17 cellular contexts compared by ENCODE assay signal in genomic region chr3:150631515-150632221, GRCh38. TPM values are rescaled to one million over a fixed set of nuclear protein-coding genes. Genes with fewer than 3 reads are reported as not detected.
DNase-seq lines count a peak whose midpoint lies in the region; ATAC-seq, FAIRE-seq and TF ChIP-seq lines count a peak whose summit lies in the region.
"Had no signal": no experiment of that assay in that cellular context is flagged by ENCODE, and none has a peak within 500 bp of the region (broad histone marks: within the 10 kb centered on the region; RNA-seq: fewer than 3 reads in every experiment).

No MANE protein-coding gene starts in this region.

- H3K9me2 ChIP-seq in GM23338 (ENCODE audit: insufficient read depth), result no peaks in the 10 kb centered on the region

- H3K9me1 ChIP-seq in K562 (ENCODE audit: control insufficient read depth, insufficient read depth, low read length), result no peaks in the 10 kb centered on the region

- WGBS in K562 (ENCODE audit: insufficient coverage, low coverage, missing lambda C conversion rate), result 41% methylated on average over 7 of the region's 7 CpGs
- 93 to 95% methylated on average over 7 of the region's 7 CpGs for WGBS in thyroid gland, 2 donors

- ATAC-seq in natural killer cell, result no peak
- ATAC-seq in natural killer cell treated with Interleukin-12 subunit alpha and Interleukin-12 subunit beta and Interleukin-15 and Interleukin-18, amount 100 ng/mL, for 72 hours, result no peak
- no peak for ATAC-seq in GM23338
- peak; percentile 66 for ATAC-seq in K562
- ATAC-seq in GM21529 (IDR thresholded peaks at IDR 0.05; ENCODE audit: unreplicated experiment), result no peak
- ATAC-seq: SK-N-SH treated with all-trans-retinoic acid at 6 μM for 48 hours had no signal

- DNase-seq in natural killer cell (no peak), GM23338 (ENCODE audit: low spot score) (no peak), K562 (ENCODE audit: extremely low read depth in 1 of 4, low spot score in 3 of 4) (peak in 2 of 4 experiments; percentile 29 to 54), NCI-H2196 treated with DMSO at 0.1 percent for 48 hours (lab: John Stamatoyannopoulos, UW; ENCODE audit: unreplicated experiment) (no peak), thyroid gland (no peak)
- no peak for DNase-seq in natural killer cell treated with Interleukin-12 subunit alpha and Interleukin-12 subunit beta and Interleukin-15 and Interleukin-18, amount 100 ng/mL, for 72 hours (ENCODE audit: low spot score)
- DNase-seq: DMS79 treated with DMSO at 0.1 percent for 48 hours, GM23248, HCEC 1CT, NCI-H1105, NCI-H2081 treated with DMSO at 0.1 percent for 48 hours, NCI-H510A, NCI-H82, SHP77 treated with DMSO at 0.1 percent for 48 hours had no signal

- peaks cover 5% of the 10 kb centered on the region; the same call in 1 of the 2 replicates for H3K36me3 ChIP-seq in GM23338 (ENCODE audit: insufficient read depth)
- H3K36me3 ChIP-seq in K562 (ENCODE audit: control insufficient read depth, insufficient read depth, low read length), result peaks cover 38% of the 10 kb centered on the region
- H3K36me3 ChIP-seq in thyroid gland, result peaks cover 0 to 12% of the 10 kb centered on the region in 2 donors

- H3K36me3 Mint-ChIP-seq in natural killer cell (peaks cover 2% of the 10 kb centered on the region), GM23338 (ENCODE audit: low read depth) (peaks cover 26% of the 10 kb centered on the region)
- H3K36me3 Mint-ChIP-seq in natural killer cell treated with Interleukin-12 subunit alpha and Interleukin-12 subunit beta and Interleukin-15 and Interleukin-18, amount 100 ng/mL, for 72 hours, result peaks cover 8% of the 10 kb centered on the region

- no peak for TF ChIP-seq CTCF in natural killer cell (IDR thresholded peaks at IDR 0.05)
- TF ChIP-seq CTCF in GM23338 (conservative IDR thresholded peaks at IDR 0.05; ENCODE audit: low read depth in 2 of 2), result no peak
- TF ChIP-seq CTCF in K562 (IDR thresholded peaks at IDR 0.05 in 2 of 3, conservative IDR thresholded peaks at IDR 0.05 in 1 of 3; ENCODE audit: insufficient read depth in 2 of 3, low read depth in 1 of 3, low read length in 3 of 3), result no peak
- TF ChIP-seq CTCF in thyroid gland (IDR thresholded peaks at IDR 0.05), result no peak

- H4K20me1 ChIP-seq in GM23338 (replicated peaks; ENCODE audit: insufficient read depth) (no peaks in the 10 kb centered on the region), K562 (replicated peaks; ENCODE audit: control insufficient read depth, insufficient read depth, low read length) (no peaks in the 10 kb centered on the region)

- H3K79me2 ChIP-seq in GM23338 (replicated peaks; ENCODE audit: insufficient read depth) (no peaks in the 10 kb centered on the region), K562 (ENCODE audit: control insufficient read depth, insufficient read depth, low read length) (no peaks in the 10 kb centered on the region)

- H3K27me3 Mint-ChIP-seq in natural killer cell (ENCODE audit: low read depth in 2 of 2), result no peaks in the 10 kb centered on the region
- no peaks in the 10 kb centered on the region for H3K27me3 Mint-ChIP-seq in natural killer cell treated with Interleukin-12 subunit alpha and Interleukin-12 subunit beta and Interleukin-15 and Interleukin-18, amount 100 ng/mL, for 72 hours
- H3K27me3 Mint-ChIP-seq in GM23338 (ENCODE audit: insufficient read depth, low read depth, poor library complexity), result peaks cover 2% of the 10 kb centered on the region

- H3K4me3 Mint-ChIP-seq in natural killer cell (no peak overlapping the region), GM23338 (no peak overlapping the region)
- H3K4me3 Mint-ChIP-seq in natural killer cell treated with Interleukin-12 subunit alpha and Interleukin-12 subunit beta and Interleukin-15 and Interleukin-18, amount 100 ng/mL, for 72 hours, result no peak overlapping the region

- H3K9me3 Mint-ChIP-seq in natural killer cell (no peaks in the 10 kb centered on the region), GM23338 (no peaks in the 10 kb centered on the region)
- H3K9me3 Mint-ChIP-seq in natural killer cell treated with Interleukin-12 subunit alpha and Interleukin-12 subunit beta and Interleukin-15 and Interleukin-18, amount 100 ng/mL, for 72 hours, result no peaks in the 10 kb centered on the region

- POLR2A ChIA-PET in K562 (lab: Yijun Ruan, JAX), result interaction anchor here (0.6 to 1.4 kb wide), 4 partner anchors 12 to 87 kb away, joined by 4 read pairs; no protein-coding TSS in a partner anchor

- H3K27ac ChIP-seq in GM23338 (ENCODE audit: low read depth) (0 out of 2 replicates have a peak overlapping the region, but pooled peaks have one; percentile 45), K562 (ENCODE audit: extremely low read depth, low read depth, low read length) (no peak overlapping the region), thyroid gland (no peak overlapping the region)
- H3K27ac ChIP-seq: BLaER1 treated with 17β-estradiol and CSF1 and Interleukin-3, amounts not matched to agents 10 nM and 100 nM; GM23248 had no signal

- FAIRE-seq in K562 (lab: Jason Lieb, UNC), result peak; percentile 59

- in situ Hi-C loops in K562 (cut with MboI), result no loop called here

- H3K4me1 Mint-ChIP-seq in natural killer cell (peaks cover 35 to 39% of the 10 kb centered on the region in 2 donors), GM23338 (peaks cover 13% of the 10 kb centered on the region)
- peaks cover 29 to 30% of the 10 kb centered on the region in 2 donors for H3K4me1 Mint-ChIP-seq in natural killer cell treated with Interleukin-12 subunit alpha and Interleukin-12 subunit beta and Interleukin-15 and Interleukin-18, amount 100 ng/mL, for 72 hours (ENCODE audit: low read depth in 2 of 2)

- TF ChIP-seq POLR2A in K562 (conservative IDR thresholded peaks at IDR 0.05) (0 out of 2 replicates have a peak, but pooled peaks have one; percentile 24), thyroid gland (IDR thresholded peaks at IDR 0.05) (no peak)

- H3K4me1 ChIP-seq in GM23338 (ENCODE audit: insufficient read depth) (peaks cover 14% of the 10 kb centered on the region), K562 (replicated peaks in 1 of 2; ENCODE audit: control insufficient read depth in 2 of 2, insufficient read depth in 2 of 2, low read length in 2 of 2) (peaks cover 3 to 26% of the 10 kb centered on the region in 2 experiments; a peak in 3 of 5 replicates), thyroid gland (peaks cover 8 to 9% of the 10 kb centered on the region in 2 donors)

- CTCF ChIA-PET in K562 (lab: Yijun Ruan, JAX; ENCODE audit: low intra/inter-chr PET ratio), result interaction anchor here (0.5 kb wide), 1 partner anchor 1887 kb away, joined by 3 read pairs; no protein-coding TSS in a partner anchor

- H3K4me2 ChIP-seq in GM23338, result no peak overlapping the region
- H3K4me2 ChIP-seq in K562 (ENCODE audit: insufficient read depth, low read length), result no peak overlapping the region

- intact Hi-C loops in natural killer cell (cut with micrococcal nuclease), result no loop called here
- intact Hi-C loops in K562 (cut with micrococcal nuclease), result no loop called here
- intact Hi-C loops in thyroid gland (cut with DNase I), result no loop called here

- peak; percentile 68 for TF ChIP-seq EP300 in K562 (IDR thresholded peaks at IDR 0.05; ENCODE audit: low read length)

- no peaks in the 10 kb centered on the region for H3K27me3 ChIP-seq in GM23338 (ENCODE audit: insufficient read depth)
- no peaks in the 10 kb centered on the region for H3K27me3 ChIP-seq in K562 (ENCODE audit: control insufficient read depth in 2 of 2, insufficient read depth in 2 of 2, low read length in 2 of 2)
- H3K27me3 ChIP-seq in thyroid gland, result no peaks in the 10 kb centered on the region
- H3K27me3 ChIP-seq: BLaER1 treated with 17β-estradiol and CSF1 and Interleukin-3, amounts not matched to agents 10 nM and 100 nM had no signal

- no peak; a peak in 1 of 4 replicates for TF ChIP-seq RAD21 in K562 (CRISPR knock-in tag; conservative IDR thresholded peaks at IDR 0.05 in 1 of 2, IDR thresholded peaks at IDR 0.05 in 1 of 2)

- no TSS peak for BruUV-seq in K562 (replicated peaks; lab: Mats Ljungman, UMichigan)

- H3F3A ChIP-seq in GM23338 (replicated peaks; ENCODE audit: low read depth), result no peaks in the 10 kb centered on the region

- H3K4me3 ChIP-seq in GM23338 (no peak overlapping the region), K562 (no peak overlapping the region), thyroid gland (replicated peaks in 1 of 3) (no peak overlapping the region)
- H3K4me3 ChIP-seq: BLaER1 treated with 17β-estradiol and CSF1 and Interleukin-3, amounts not matched to agents 10 nM and 100 nM; GM23248 had no signal

- H3K9me3 ChIP-seq in K562 (replicated peaks; ENCODE audit: control insufficient read depth, insufficient read depth, low read depth, low read length) (no peaks in the 10 kb centered on the region), thyroid gland (no peaks in the 10 kb centered on the region)
- H3K9me3 ChIP-seq: BLaER1 treated with 17β-estradiol and CSF1 and Interleukin-3, amounts not matched to agents 10 nM and 100 nM had no signal

- no peak overlapping the region for H2AFZ ChIP-seq in GM23338
- H2AFZ ChIP-seq in K562 (ENCODE audit: low read depth, low read length), result no peak overlapping the region
- H2AFZ ChIP-seq: GM23248 had no signal

- H3K9ac ChIP-seq in K562 (ENCODE audit: insufficient read depth in 1 of 2, low read depth in 2 of 2, low read length in 2 of 2), result no peak overlapping the region; a peak in 1 of 4 replicates
- H3K9ac ChIP-seq: BLaER1 treated with 17β-estradiol and CSF1 and Interleukin-3, amounts not matched to agents 10 nM and 100 nM; GM23248 had no signal

- peak overlapping the region; percentile 54 to 91 for H3K27ac Mint-ChIP-seq in natural killer cell
- no peak overlapping the region for H3K27ac Mint-ChIP-seq in natural killer cell treated with Interleukin-12 subunit alpha and Interleukin-12 subunit beta and Interleukin-15 and Interleukin-18, amount 100 ng/mL, for 72 hours
- H3K27ac Mint-ChIP-seq in GM23338, result 0 out of 2 replicates have a peak overlapping the region, but pooled peaks have one; percentile 4

RNA-seq across cellular contexts. Expression of gene SELENOT, which starts 28.5 kb away (rescaled TPM):
- 100 to 1,000 TPM; 121 to 142 (median 133) TPM for total RNA-seq in natural killer cell
- total RNA-seq in natural killer cell treated with Interleukin-12 subunit alpha and Interleukin-12 subunit beta and Interleukin-15 and Interleukin-18, amount 100 ng/mL, for 72 hours, result 100 to 1,000 TPM in 1 of 2 donors, 10 to 100 TPM in 1; 72.4 to 147 TPM
- 56.1 and 61.9 TPM in 2 replicates for total RNA-seq in GM23338 (2014; rRNA removed; shearing (Covaris generic))
- 51.3 and 61.3 TPM in 2 replicates for polyA plus RNA-seq in GM23338 (2016; fragmentation: Nextera tagmentation; extraction: Ambion mirVana)
- 133 and 136 TPM in 2 replicates for total RNA-seq in K562 (2011; cell fraction: chromatin; rRNA removed; ENCODE audit: low replicate concordance)
- 117 and 123 TPM in 2 replicates for total RNA-seq in K562 (2011; cell fraction: nucleolus; rRNA removed)
- 217 and 281 TPM in 2 replicates for total RNA-seq in K562 (2011; cell fraction: nucleoplasm; rRNA removed)
- total RNA-seq in K562 (2014; rRNA removed), result 33.0 and 107 TPM in 2 replicates
- 91.9 and 96.1 TPM in 2 replicates for total RNA-seq in K562 (2014; rRNA removed; fragmentation: Illumina TruSeq; extraction: Trizol)
- 64.5 and 65.0 TPM in 2 replicates for total RNA-seq in K562 (2015; rRNA removed; fragmentation: Illumina TruSeq; extraction: Trizol)
- 72.0 and 74.0 TPM in 2 replicates for total RNA-seq in K562 (2021)
- polyA plus RNA-seq in K562 (2011; rRNA removed), result 273 and 411 TPM in 2 replicates
- 213 and 267 TPM in 2 replicates for polyA plus RNA-seq in K562 (2011; cell fraction: cytosol; rRNA removed)
- polyA plus RNA-seq in K562 (2011; cell fraction: nucleus; rRNA removed), result 157 and 163 TPM in 2 replicates
- 69.8 and 94.5 TPM in 2 replicates for polyA plus RNA-seq in K562 (2012)
- 132 and 151 TPM in 2 replicates for polyA plus RNA-seq in K562 (2014; fragmentation: Illumina TruSeq; extraction: Trizol)
- polyA plus RNA-seq in K562 (2014; fragmentation: Nextera tagmentation; extraction: Ambion mirVana), result 100 to 1,000 TPM; 261 to 317 TPM
- 67.4 and 84.2 TPM in 2 replicates for polyA plus RNA-seq in K562 (2014; rRNA removed)
- polyA minus RNA-seq in K562 (2011; rRNA and poly(A)+ RNA removed), result 314 and 366 TPM in 2 replicates
- polyA minus RNA-seq in K562 (2011; cell fraction: cytosol; rRNA and poly(A)+ RNA removed), result 55.2 and 99.0 TPM in 2 replicates
- 27.2 and 43.2 TPM in 2 replicates for polyA minus RNA-seq in K562 (2011; cell fraction: nucleus; rRNA and poly(A)+ RNA removed)
- 100 to 1,000 TPM in 3 of 4 donors, 10 to 100 TPM in 1; 98.8 to 168 (median 137) TPM for total RNA-seq in thyroid gland

Comparison
In these comparisons a context has a peak if more than half of its experiments do, and no peak if none do; other contexts are left out.
1. H3K27ac Mint-ChIP-seq: peak in natural killer cell (2 of 2) and GM23338 (single experiment); none in natural killer cell treated with Interleukin-12 subunit alpha and Interleukin-12 subunit beta and Interleukin-15 and Interleukin-18, amount 100 ng/mL, for 72 hours (0 of 2).